Comparison of ENCODE assay signal across 1 cellular context in genomic region chr14:75278422-75279152, GRCh38.
A peak's percentile ranks its signal among the peaks of the same experiment; 100 is the strongest.
TF ChIP-seq lines count a peak whose summit lies in the region.

TSS of gene FOS (plus strand) at chr14:75278828. CDS start at chr14:75278983, 155 bp downstream.

TF ChIP-seq in H1, 55 proteins besides CTCF, POLR2A, EP300 and RAD21 (continued from another document):
- TF ChIP-seq E2F6 (IDR thresholded peaks at IDR 0.05) (no peak), ZNF274 (IDR thresholded peaks at IDR 0.05; ENCODE audit: borderline replicate concordance, extremely low read depth, low read length) (no peak), SIN3A (conservative IDR thresholded peaks at IDR 0.05 in 1 of 2, IDR thresholded peaks at IDR 0.05 in 1 of 2; ENCODE audit: low read depth in 1 of 2, low read length in 2 of 2) (peak; percentile 19 to 21; a peak in 1 of 4 replicates), HDAC2 (IDR thresholded peaks at IDR 0.05; ENCODE audit: borderline replicate concordance in 1 of 2, low read depth in 2 of 2, low read length in 2 of 2) (no peak; a peak in 1 of 4 replicates), EGR1 (IDR thresholded peaks at IDR 0.05; ENCODE audit: borderline replicate concordance, low read depth, low read length) (peak; percentile 34; the same call in 1 of the 2 replicates), CHD2 (IDR thresholded peaks at IDR 0.05; ENCODE audit: low read length) (peak; percentile 4; the same call in 1 of the 2 replicates), RNF2 (IDR thresholded peaks at IDR 0.05; ENCODE audit: borderline replicate concordance, low read depth, low read length, missing control alignments, poor library complexity, severe bottlenecking) (no peak), RFX5 (IDR thresholded peaks at IDR 0.05; ENCODE audit: borderline replicate concordance, low read depth, low read length) (no peak), YY1 (IDR thresholded peaks at IDR 0.05; ENCODE audit: low read depth, low read length) (no peak), TAF1 (IDR thresholded peaks at IDR 0.05; ENCODE audit: low read depth, low read length) (peak; percentile 99), CBX8 (IDR thresholded peaks at IDR 0.05; ENCODE audit: borderline replicate concordance, low read depth, low read length) (no peak), PHF8 (conservative IDR thresholded peaks at IDR 0.05; ENCODE audit: low read depth, low read length) (peak; percentile 90), RBBP5 (IDR thresholded peaks at IDR 0.05; ENCODE audit: borderline replicate concordance, low read depth, low read length) (no peak), CBX5 (IDR thresholded peaks at IDR 0.05; ENCODE audit: low read depth, low read length) (no peak), SIX5 (IDR thresholded peaks at IDR 0.05; ENCODE audit: low read depth, low read length) (peak; percentile 29; the same call in 1 of the 2 replicates), JUND (IDR thresholded peaks at IDR 0.05; ENCODE audit: low read length) (peak; percentile 98), TCF12 (IDR thresholded peaks at IDR 0.05; ENCODE audit: low read depth, low read length) (0 out of 2 replicates have a peak, but pooled peaks have one; percentile 12), POU5F1 (IDR thresholded peaks at IDR 0.05; ENCODE audit: low read depth, low read length) (no peak), SUZ12 (IDR thresholded peaks at IDR 0.05; ENCODE audit: low read length) (no peak), SAP30 (IDR thresholded peaks at IDR 0.05; ENCODE audit: insufficient read depth, insufficient replicate concordance, low read length) (no peak), SP2 (IDR thresholded peaks at IDR 0.05; ENCODE audit: low read length) (no peak), POLR2AphosphoS5 (IDR thresholded peaks at IDR 0.05; ENCODE audit: low read depth, low read length) (peak; percentile 99), RXRA (IDR thresholded peaks at IDR 0.05; ENCODE audit: insufficient read depth, low read depth, low read length) (no peak), FOSL1 (IDR thresholded peaks at IDR 0.05; ENCODE audit: insufficient read depth, low read depth, low read length) (no peak), CHD7 (IDR thresholded peaks at IDR 0.05; ENCODE audit: insufficient replicate concordance, low read length) (no peak), KDM1A (IDR thresholded peaks at IDR 0.05; ENCODE audit: borderline replicate concordance, low read length) (no peak), ATF3 (IDR thresholded peaks at IDR 0.05; ENCODE audit: insufficient read depth, low read depth, low read length) (no peak), CTBP2 (IDR thresholded peaks at IDR 0.05; ENCODE audit: borderline replicate concordance, insufficient read depth, insufficient read length, low read length) (no peak), SP1 (IDR thresholded peaks at IDR 0.05; ENCODE audit: low read depth, low read length) (no peak; the same call in 1 of the 2 replicates), USF2 (IDR thresholded peaks at IDR 0.05; ENCODE audit: low read length) (peak; percentile 53; the same call in 1 of the 2 replicates), SP4 (IDR thresholded peaks at IDR 0.05; ENCODE audit: low read length) (peak; percentile 16; the same call in 1 of the 2 replicates), CREB1 (IDR thresholded peaks at IDR 0.05) (peak; percentile 94), BCL11A (IDR thresholded peaks at IDR 0.05; ENCODE audit: low read depth in 2 of 2, low read length in 2 of 2) (no peak), GABPA (IDR thresholded peaks at IDR 0.05; ENCODE audit: borderline replicate concordance, insufficient read depth, low read length) (no peak), BACH1 (IDR thresholded peaks at IDR 0.05; ENCODE audit: low read length) (0 out of 2 replicates have a peak, but pooled peaks have one; percentile 40), GTF2F1 (IDR thresholded peaks at IDR 0.05; ENCODE audit: borderline replicate concordance, low read depth, low read length) (peak; percentile 98), ATF2 (IDR thresholded peaks at IDR 0.05; ENCODE audit: low read length) (peak; percentile 83; the same call in 1 of the 2 replicates), MAX (IDR thresholded peaks at IDR 0.05) (peak; percentile 20; the same call in 1 of the 2 replicates), MAFK (IDR thresholded peaks at IDR 0.05; ENCODE audit: low read depth, low read length) (peak; percentile 38; the same call in 1 of the 2 replicates), BRCA1 (IDR thresholded peaks at IDR 0.05; ENCODE audit: low read depth, low read length) (no peak; the same call in 1 of the 2 replicates), EZH2 (IDR thresholded peaks at IDR 0.05; ENCODE audit: low read depth, low read length, severe bottlenecking) (no peak), SRF (IDR thresholded peaks at IDR 0.05; ENCODE audit: low read depth, low read length) (peak; percentile 98), NANOG (IDR thresholded peaks at IDR 0.05; ENCODE audit: insufficient read depth, low read depth, low read length, poor library complexity, severe bottlenecking) (no peak), NRF1 (IDR thresholded peaks at IDR 0.05; ENCODE audit: low read depth, low read length) (no peak; the same call in 1 of the 2 replicates), KDM4A (IDR thresholded peaks at IDR 0.05; ENCODE audit: low read depth, low read length, severe bottlenecking) (no peak), JUN (IDR thresholded peaks at IDR 0.05; ENCODE audit: low read depth, low read length) (no peak; the same call in 1 of the 2 replicates), TBP (IDR thresholded peaks at IDR 0.05; ENCODE audit: low read depth, low read length) (peak; percentile 98), CHD1 (IDR thresholded peaks at IDR 0.05; ENCODE audit: low read depth, low read length) (peak; percentile 97), HDAC6 (IDR thresholded peaks at IDR 0.05; ENCODE audit: low read depth, low read length) (no peak), KDM5A (IDR thresholded peaks at IDR 0.05; ENCODE audit: low read length) (no peak), SIRT6 (IDR thresholded peaks at IDR 0.05; ENCODE audit: low read length) (peak; percentile 15), ASH2L (IDR thresholded peaks at IDR 0.05; ENCODE audit: low read length) (peak; percentile 75), TEAD4 (IDR thresholded peaks at IDR 0.05; ENCODE audit: low read depth, low read length) (peak; percentile 9; the same call in 1 of the 2 replicates), CEBPB (IDR thresholded peaks at IDR 0.05; ENCODE audit: low read depth, low read length) (no peak)
